ENCODE assay signal across 1 cellular context in genomic region chr14:24129410-24129998, GRCh38.
TF ChIP-seq lines count a peak whose summit lies in the region.

No MANE protein-coding gene starts in this region.

TF ChIP-seq in HepG2, 621 proteins besides CTCF, POLR2A, EP300 and RAD21 (continued from another document and continues in another):
- TF ChIP-seq, protein P1, sequence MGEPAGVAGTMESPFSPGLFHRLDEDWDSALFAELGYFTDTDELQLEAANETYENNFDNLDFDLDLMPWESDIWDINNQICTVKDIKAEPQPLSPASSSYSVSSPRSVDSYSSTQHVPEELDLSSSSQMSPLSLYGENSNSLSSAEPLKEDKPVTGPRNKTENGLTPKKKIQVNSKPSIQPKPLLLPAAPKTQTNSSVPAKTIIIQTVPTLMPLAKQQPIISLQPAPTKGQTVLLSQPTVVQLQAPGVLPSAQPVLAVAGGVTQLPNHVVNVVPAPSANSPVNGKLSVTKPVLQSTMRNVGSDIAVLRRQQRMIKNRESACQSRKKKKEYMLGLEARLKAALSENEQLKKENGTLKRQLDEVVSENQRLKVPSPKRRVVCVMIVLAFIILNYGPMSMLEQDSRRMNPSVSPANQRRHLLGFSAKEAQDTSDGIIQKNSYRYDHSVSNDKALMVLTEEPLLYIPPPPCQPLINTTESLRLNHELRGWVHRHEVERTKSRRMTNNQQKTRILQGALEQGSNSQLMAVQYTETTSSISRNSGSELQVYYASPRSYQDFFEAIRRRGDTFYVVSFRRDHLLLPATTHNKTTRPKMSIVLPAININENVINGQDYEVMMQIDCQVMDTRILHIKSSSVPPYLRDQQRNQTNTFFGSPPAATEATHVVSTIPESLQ (CRISPR knock-in tag; conservative IDR thresholded peaks at IDR 0.05) = no peak
- TF ChIP-seq ZBTB4 (CRISPR knock-in tag; IDR thresholded peaks at IDR 0.05; ENCODE audit: borderline replicate concordance) (no peak), POLR2AphosphoS2 (IDR thresholded peaks at IDR 0.05; ENCODE audit: low read depth, low read length) (no peak), ELF1 (CRISPR knock-in tag; IDR thresholded peaks at IDR 0.05) (no peak), GATA4 (IDR thresholded peaks at IDR 0.05; ENCODE audit: borderline replicate concordance, low read depth) (no peak), ZNF552 (CRISPR knock-in tag; IDR thresholded peaks at IDR 0.05; ENCODE audit: borderline replicate concordance) (no peak), ZMYM3 (CRISPR knock-in tag; IDR thresholded peaks at IDR 0.05) (peak; percentile 87), ZNF451 (CRISPR knock-in tag; IDR thresholded peaks at IDR 0.05) (0 out of 2 replicates have a peak, but pooled peaks have one; percentile 29), KDM4B (CRISPR knock-in tag; IDR thresholded peaks at IDR 0.05) (no peak), ADNP (CRISPR knock-in tag; IDR thresholded peaks at IDR 0.05) (no peak; the same call in 1 of the 2 replicates), RARG (CRISPR knock-in tag; IDR thresholded peaks at IDR 0.05; ENCODE audit: low read depth) (no peak), ZNF430 (CRISPR knock-in tag; IDR thresholded peaks at IDR 0.05) (no peak), PHF20 (CRISPR knock-in tag; IDR thresholded peaks at IDR 0.05) (no peak), ZBTB49 (CRISPR knock-in tag; IDR thresholded peaks at IDR 0.05; ENCODE audit: borderline replicate concordance) (no peak), HOXA5 (CRISPR knock-in tag; IDR thresholded peaks at IDR 0.05) (no peak), SALL1 (CRISPR knock-in tag; IDR thresholded peaks at IDR 0.05) (peak; percentile 42; the same call in 1 of the 2 replicates), HMGXB4 (CRISPR knock-in tag; IDR thresholded peaks at IDR 0.05; ENCODE audit: borderline replicate concordance in 1 of 2, low read depth in 1 of 2) (no peak), HOXA7 (CRISPR knock-in tag; IDR thresholded peaks at IDR 0.05) (no peak), TERF1 (CRISPR knock-in tag; IDR thresholded peaks at IDR 0.05) (no peak), ZNF274 (CRISPR knock-in tag; IDR thresholded peaks at IDR 0.05) (no peak), ZNF343 (CRISPR knock-in tag; IDR thresholded peaks at IDR 0.05) (no peak), ZNF646 (CRISPR knock-in tag; IDR thresholded peaks at IDR 0.05) (no peak)
- TF ChIP-seq, protein P2, sequence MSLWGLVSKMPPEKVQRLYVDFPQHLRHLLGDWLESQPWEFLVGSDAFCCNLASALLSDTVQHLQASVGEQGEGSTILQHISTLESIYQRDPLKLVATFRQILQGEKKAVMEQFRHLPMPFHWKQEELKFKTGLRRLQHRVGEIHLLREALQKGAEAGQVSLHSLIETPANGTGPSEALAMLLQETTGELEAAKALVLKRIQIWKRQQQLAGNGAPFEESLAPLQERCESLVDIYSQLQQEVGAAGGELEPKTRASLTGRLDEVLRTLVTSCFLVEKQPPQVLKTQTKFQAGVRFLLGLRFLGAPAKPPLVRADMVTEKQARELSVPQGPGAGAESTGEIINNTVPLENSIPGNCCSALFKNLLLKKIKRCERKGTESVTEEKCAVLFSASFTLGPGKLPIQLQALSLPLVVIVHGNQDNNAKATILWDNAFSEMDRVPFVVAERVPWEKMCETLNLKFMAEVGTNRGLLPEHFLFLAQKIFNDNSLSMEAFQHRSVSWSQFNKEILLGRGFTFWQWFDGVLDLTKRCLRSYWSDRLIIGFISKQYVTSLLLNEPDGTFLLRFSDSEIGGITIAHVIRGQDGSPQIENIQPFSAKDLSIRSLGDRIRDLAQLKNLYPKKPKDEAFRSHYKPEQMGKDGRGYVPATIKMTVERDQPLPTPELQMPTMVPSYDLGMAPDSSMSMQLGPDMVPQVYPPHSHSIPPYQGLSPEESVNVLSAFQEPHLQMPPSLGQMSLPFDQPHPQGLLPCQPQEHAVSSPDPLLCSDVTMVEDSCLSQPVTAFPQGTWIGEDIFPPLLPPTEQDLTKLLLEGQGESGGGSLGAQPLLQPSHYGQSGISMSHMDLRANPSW (CRISPR knock-in tag; IDR thresholded peaks at IDR 0.05; ENCODE audit: borderline replicate concordance) = no peak
- TF ChIP-seq, protein P3, sequence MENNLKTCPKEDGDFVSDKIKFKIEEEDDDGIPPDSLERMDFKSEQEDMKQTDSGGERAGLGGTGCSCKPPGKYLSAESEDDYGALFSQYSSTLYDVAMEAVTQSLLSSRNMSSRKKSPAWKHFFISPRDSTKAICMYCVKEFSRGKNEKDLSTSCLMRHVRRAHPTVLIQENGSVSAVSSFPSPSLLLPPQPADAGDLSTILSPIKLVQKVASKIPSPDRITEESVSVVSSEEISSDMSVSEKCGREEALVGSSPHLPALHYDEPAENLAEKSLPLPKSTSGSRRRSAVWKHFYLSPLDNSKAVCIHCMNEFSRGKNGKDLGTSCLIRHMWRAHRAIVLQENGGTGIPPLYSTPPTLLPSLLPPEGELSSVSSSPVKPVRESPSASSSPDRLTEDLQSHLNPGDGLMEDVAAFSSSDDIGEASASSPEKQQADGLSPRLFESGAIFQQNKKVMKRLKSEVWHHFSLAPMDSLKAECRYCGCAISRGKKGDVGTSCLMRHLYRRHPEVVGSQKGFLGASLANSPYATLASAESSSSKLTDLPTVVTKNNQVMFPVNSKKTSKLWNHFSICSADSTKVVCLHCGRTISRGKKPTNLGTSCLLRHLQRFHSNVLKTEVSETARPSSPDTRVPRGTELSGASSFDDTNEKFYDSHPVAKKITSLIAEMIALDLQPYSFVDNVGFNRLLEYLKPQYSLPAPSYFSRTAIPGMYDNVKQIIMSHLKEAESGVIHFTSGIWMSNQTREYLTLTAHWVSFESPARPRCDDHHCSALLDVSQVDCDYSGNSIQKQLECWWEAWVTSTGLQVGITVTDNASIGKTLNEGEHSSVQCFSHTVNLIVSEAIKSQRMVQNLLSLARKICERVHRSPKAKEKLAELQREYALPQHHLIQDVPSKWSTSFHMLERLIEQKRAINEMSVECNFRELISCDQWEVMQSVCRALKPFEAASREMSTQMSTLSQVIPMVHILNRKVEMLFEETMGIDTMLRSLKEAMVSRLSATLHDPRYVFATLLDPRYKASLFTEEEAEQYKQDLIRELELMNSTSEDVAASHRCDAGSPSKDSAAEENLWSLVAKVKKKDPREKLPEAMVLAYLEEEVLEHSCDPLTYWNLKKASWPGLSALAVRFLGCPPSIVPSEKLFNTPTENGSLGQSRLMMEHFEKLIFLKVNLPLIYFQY (CRISPR knock-in tag; IDR thresholded peaks at IDR 0.05; ENCODE audit: borderline replicate concordance) = no peak
- TF ChIP-seq, protein P4, sequence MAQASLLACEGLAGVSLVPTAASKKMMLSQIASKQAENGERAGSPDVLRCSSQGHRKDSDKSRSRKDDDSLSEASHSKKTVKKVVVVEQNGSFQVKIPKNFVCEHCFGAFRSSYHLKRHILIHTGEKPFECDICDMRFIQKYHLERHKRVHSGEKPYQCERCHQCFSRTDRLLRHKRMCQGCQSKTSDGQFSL (CRISPR knock-in tag; IDR thresholded peaks at IDR 0.05) = no peak
- TF ChIP-seq, protein P5, sequence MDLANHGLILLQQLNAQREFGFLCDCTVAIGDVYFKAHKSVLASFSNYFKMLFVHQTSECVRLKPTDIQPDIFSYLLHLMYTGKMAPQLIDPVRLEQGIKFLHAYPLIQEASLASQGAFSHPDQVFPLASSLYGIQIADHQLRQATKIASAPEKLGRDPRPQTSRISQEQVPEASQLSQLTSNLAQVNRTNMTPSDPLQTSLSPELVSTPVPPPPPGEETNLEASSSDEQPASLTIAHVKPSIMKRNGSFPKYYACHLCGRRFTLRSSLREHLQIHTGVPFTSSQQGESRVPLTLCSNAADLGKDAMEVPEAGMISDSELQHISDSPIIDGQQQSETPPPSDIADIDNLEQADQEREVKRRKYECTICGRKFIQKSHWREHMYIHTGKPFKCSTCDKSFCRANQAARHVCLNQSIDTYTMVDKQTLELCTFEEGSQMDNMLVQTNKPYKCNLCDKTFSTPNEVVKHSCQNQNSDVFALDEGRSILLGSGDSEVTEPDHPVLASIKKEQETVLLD (CRISPR knock-in tag; IDR thresholded peaks at IDR 0.05; ENCODE audit: low read depth) = no peak
